1 cellular context compared by ENCODE assay signal in the genomic region with DNA sequence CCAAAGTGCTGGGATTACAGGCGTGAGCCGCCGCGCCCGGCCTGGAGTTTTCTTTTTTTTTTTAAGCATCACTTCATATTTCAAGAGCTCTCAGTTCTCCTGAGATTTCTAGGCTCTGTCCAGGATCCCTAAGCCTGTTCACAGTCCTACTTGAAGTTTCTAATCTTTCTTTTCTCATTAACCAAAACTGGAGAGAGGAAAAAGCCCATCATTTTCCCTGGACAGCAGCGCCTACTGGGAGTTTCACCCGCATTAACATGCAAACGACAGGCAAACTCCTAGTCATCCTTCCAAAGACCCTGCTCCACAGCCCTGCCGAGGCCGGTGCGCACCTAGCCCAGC.
TF ChIP-seq lines count a peak whose summit lies in the region.

No MANE protein-coding gene starts in this region.

TF ChIP-seq in HEK293, 187 proteins besides CTCF, POLR2A, EP300 and RAD21:
- peak; percentile 47; the same call in 1 of the 2 replicates for TF ChIP-seq ZBTB17 (tag by site-specific recombination; IDR thresholded peaks at IDR 0.05)
- peak; percentile 96 for TF ChIP-seq ZNF335 (tag by site-specific recombination; conservative IDR thresholded peaks at IDR 0.05)
- TF ChIP-seq, protein P1, sequence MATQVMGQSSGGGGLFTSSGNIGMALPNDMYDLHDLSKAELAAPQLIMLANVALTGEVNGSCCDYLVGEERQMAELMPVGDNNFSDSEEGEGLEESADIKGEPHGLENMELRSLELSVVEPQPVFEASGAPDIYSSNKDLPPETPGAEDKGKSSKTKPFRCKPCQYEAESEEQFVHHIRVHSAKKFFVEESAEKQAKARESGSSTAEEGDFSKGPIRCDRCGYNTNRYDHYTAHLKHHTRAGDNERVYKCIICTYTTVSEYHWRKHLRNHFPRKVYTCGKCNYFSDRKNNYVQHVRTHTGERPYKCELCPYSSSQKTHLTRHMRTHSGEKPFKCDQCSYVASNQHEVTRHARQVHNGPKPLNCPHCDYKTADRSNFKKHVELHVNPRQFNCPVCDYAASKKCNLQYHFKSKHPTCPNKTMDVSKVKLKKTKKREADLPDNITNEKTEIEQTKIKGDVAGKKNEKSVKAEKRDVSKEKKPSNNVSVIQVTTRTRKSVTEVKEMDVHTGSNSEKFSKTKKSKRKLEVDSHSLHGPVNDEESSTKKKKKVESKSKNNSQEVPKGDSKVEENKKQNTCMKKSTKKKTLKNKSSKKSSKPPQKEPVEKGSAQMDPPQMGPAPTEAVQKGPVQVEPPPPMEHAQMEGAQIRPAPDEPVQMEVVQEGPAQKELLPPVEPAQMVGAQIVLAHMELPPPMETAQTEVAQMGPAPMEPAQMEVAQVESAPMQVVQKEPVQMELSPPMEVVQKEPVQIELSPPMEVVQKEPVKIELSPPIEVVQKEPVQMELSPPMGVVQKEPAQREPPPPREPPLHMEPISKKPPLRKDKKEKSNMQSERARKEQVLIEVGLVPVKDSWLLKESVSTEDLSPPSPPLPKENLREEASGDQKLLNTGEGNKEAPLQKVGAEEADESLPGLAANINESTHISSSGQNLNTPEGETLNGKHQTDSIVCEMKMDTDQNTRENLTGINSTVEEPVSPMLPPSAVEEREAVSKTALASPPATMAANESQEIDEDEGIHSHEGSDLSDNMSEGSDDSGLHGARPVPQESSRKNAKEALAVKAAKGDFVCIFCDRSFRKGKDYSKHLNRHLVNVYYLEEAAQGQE (tag by site-specific recombination; IDR thresholded peaks at IDR 0.05) = 0 out of 2 replicates have a peak, but pooled peaks have one; percentile 66
- peak; percentile 73; the same call in 1 of the 2 replicates for TF ChIP-seq ZFP3 (tag by site-specific recombination; IDR thresholded peaks at IDR 0.05; ENCODE audit: low read depth)
TF ChIP-seq in HEK293: peak in this region for 4; not testable (repeated sequence) for 183.
